ENCODE assay signal across 19 cellular contexts in genomic region chr11:15727125-15727524, GRCh38.
DNase-seq lines count a peak whose midpoint lies in the region; ATAC-seq and TF ChIP-seq lines count a peak whose summit lies in the region.
"Had no signal": no experiment of that assay in that cellular context is flagged by ENCODE, and none has a peak within 500 bp of the region (broad histone marks: within the 10 kb centered on the region; RNA-seq: fewer than 3 reads in every experiment).

No MANE protein-coding gene starts in this region.

- H3K9ac ChIP-seq in IMR-90 (ENCODE audit: low read depth, low read length), result no peak overlapping the region
- H3K9ac ChIP-seq in Karpas-422 (ENCODE audit: low read length), result no peak overlapping the region

- POLR2A ChIA-PET in IMR-90 (lab: Charles Lee; ENCODE audit: unreplicated experiment), result interaction anchor here (0.6 kb wide), 1 partner anchor 880 kb away, joined by 9 read pairs; no protein-coding TSS in a partner anchor
- POLR2A ChIA-PET in CD4-positive, alpha-beta memory T cell (lab: Charles Lee; ENCODE audit: partially characterized antibody), result no interaction called here

- BruUV-seq in IMR-90 (replicated peaks; lab: Mats Ljungman, UMichigan), result no TSS peak

- H2BK15ac ChIP-seq in IMR-90 (ENCODE audit: low read depth, low read length), result no peak overlapping the region; the same call in 2 of the 3 replicates

- H3K9me2 ChIP-seq in Karpas-422 (replicated peaks; ENCODE audit: insufficient read depth, low read length), result no peaks in the 10 kb centered on the region

- peaks cover 0 to 4% (median 0%) of the 10 kb centered on the region in 8 donors for H3K9me3 Mint-ChIP-seq in CD4-positive, alpha-beta memory T cell
- H3K9me3 Mint-ChIP-seq: CD8-positive, alpha-beta T cell; H9 had no signal

- no peak overlapping the region for H2AK5ac ChIP-seq in IMR-90 (ENCODE audit: low read depth, low read length)

- no peak overlapping the region for H3K23ac ChIP-seq in IMR-90 (ENCODE audit: low read depth, low read length)

- TF ChIP-seq CTCF in IMR-90 (conservative IDR thresholded peaks at IDR 0.05; ENCODE audit: low read depth, low read length) (no peak), GM13976 (IDR thresholded peaks at IDR 0.05; ENCODE audit: borderline replicate concordance, control extremely low read depth, extremely low read depth, insufficient read depth, missing control alignments) (no peak)

- intact Hi-C loops in IMR-90 (cut with micrococcal nuclease), result no loop called here
- intact Hi-C loops in sciatic nerve (cut with DNase I), result no loop called here
- intact Hi-C loops in CD4-positive, alpha-beta memory T cell (cut with micrococcal nuclease), result no loop called here

- peak overlapping the region; percentile 61 for H2BK20ac ChIP-seq in IMR-90 (ENCODE audit: low read depth, low read length)

- peak overlapping the region; percentile 13; the same call in 1 of the 2 replicates for H4K91ac ChIP-seq in IMR-90 (ENCODE audit: insufficient read depth, low read depth, low read length)

- dilution Hi-C loops in IMR-90 (cut with HindIII; ENCODE audit: low sequenced_read_pairs, unreplicated experiment), result no loop called here

- ATAC-seq in IMR-90 (ENCODE audit: low read depth) (no peak; the same call in 1 of the 2 replicates), left lobe of liver (peak; percentile 52), sciatic nerve (peak; percentile 90)
- ATAC-seq: A549; CD8-positive, alpha-beta T cell had no signal

- no peaks in the 10 kb centered on the region for H3K79me2 ChIP-seq in Karpas-422 (ENCODE audit: low read length)

- no peak overlapping the region; a peak in 1 of 4 replicates for H4K8ac ChIP-seq in IMR-90 (ENCODE audit: low read depth in 2 of 2, low read length in 2 of 2)

- peaks cover 9% of the 10 kb centered on the region for H3K4me1 ChIP-seq in IMR-90 (ENCODE audit: control insufficient read depth, insufficient read depth, low read length)
- H3K4me1 ChIP-seq in Karpas-422 (ENCODE audit: low read length), result no peaks in the 10 kb centered on the region
- no peaks in the 10 kb centered on the region for H3K4me1 ChIP-seq in CD4-positive, alpha-beta memory T cell (ENCODE audit: insufficient read depth, low read length)
- H3K4me1 ChIP-seq: A549, BE2C had no signal

- H3K4me3 ChIP-seq in IMR-90 (ENCODE audit: insufficient read depth, low read depth, low read length) (no peak overlapping the region), Karpas-422 (ENCODE audit: low read length) (no peak overlapping the region)
- no peak overlapping the region for H3K4me3 ChIP-seq in CD4-positive, alpha-beta memory T cell (ENCODE audit: low read length in 2 of 2)
- H3K4me3 ChIP-seq: A549 had no signal

- no CpG with 5 or more reads among the region's 1 CpG for WGBS in IMR-90 (ENCODE audit: extremely low coverage in 2 of 2, insufficient read length in 1 of 2), 2 experiments

- no peak overlapping the region for H3K56ac ChIP-seq in IMR-90 (ENCODE audit: extremely low read depth, insufficient read depth, low read length)

- H3K4me2 ChIP-seq in IMR-90 (ENCODE audit: low read depth, low read length) (no peak overlapping the region), Karpas-422 (ENCODE audit: low read depth, low read length, poor library complexity, severe bottlenecking) (no peak overlapping the region)
- H3K4me2 ChIP-seq: A549 had no signal

- no peak overlapping the region for H3K4me3 Mint-ChIP-seq in CD4-positive, alpha-beta memory T cell
- H3K4me3 Mint-ChIP-seq: CD8-positive, alpha-beta T cell; H9 had no signal

- no peak overlapping the region for H4K5ac ChIP-seq in IMR-90 (ENCODE audit: low read depth, low read length)

- in situ Hi-C loops in IMR-90 (cut with MboI; ENCODE audit: low sequenced_read_pairs) (no loop called here), GM13976 (cut with MboI; ENCODE audit: low sequenced_read_pairs, unreplicated experiment) (no loop called here)

- DNase-seq in IMR-90 (no peak), Karpas-422 (peak; percentile 19), left lobe of liver (ENCODE audit: low spot score) (no peak), sciatic nerve (ENCODE audit: low spot score) (no peak), GM13976 (ENCODE audit: low spot score) (no peak), foreskin melanocyte (no peak), SW 1271 (lab: John Stamatoyannopoulos, UW) (no peak)
- DNase-seq in CD4-positive, alpha-beta memory T cell, result no peak
- DNase-seq: BE2C; CD8-positive, alpha-beta T cell; COR-L47; DMS153; DMS79 treated with DMSO at 0.1 percent for 48 hours; EL; GOT3; H9 had no signal

- peak overlapping the region; percentile 12 for H3K4ac ChIP-seq in IMR-90 (ENCODE audit: low read depth, low read length)

- H2AK9ac ChIP-seq in IMR-90 (replicated peaks; ENCODE audit: low read depth, low read length, poor library complexity), result no peak overlapping the region

- 0 out of 2 replicates have a peak, but pooled peaks cover 2% of the 10 kb centered on the region for H3K27me3 ChIP-seq in IMR-90 (ENCODE audit: control insufficient read depth, insufficient read depth, low read length)
- H3K27me3 ChIP-seq in Karpas-422 (ENCODE audit: low read length), result no peaks in the 10 kb centered on the region
- no peaks in the 10 kb centered on the region for H3K27me3 ChIP-seq in CD4-positive, alpha-beta memory T cell (ENCODE audit: insufficient read depth, low read length)
- H3K27me3 ChIP-seq: BE2C had no signal

- 0 out of 2 replicates have a peak overlapping the region, but pooled peaks have one; percentile 13 for H3K14ac ChIP-seq in IMR-90 (replicated peaks; ENCODE audit: low read depth, low read length)

- no peaks in the 10 kb centered on the region for H3K9me3 ChIP-seq in IMR-90 (ENCODE audit: control insufficient read depth, insufficient read depth, low read length)
- H3K9me3 ChIP-seq in Karpas-422 (ENCODE audit: low read length), result no peaks in the 10 kb centered on the region
- no peaks in the 10 kb centered on the region for H3K9me3 ChIP-seq in CD4-positive, alpha-beta memory T cell (ENCODE audit: control insufficient read depth in 1 of 2, low read length in 2 of 2)
- H3K9me3 ChIP-seq: A549, BE2C had no signal

- H2AFZ ChIP-seq in IMR-90 (replicated peaks; ENCODE audit: low read length, poor library complexity), result no peak overlapping the region
- no peak overlapping the region for H2AFZ ChIP-seq in Karpas-422 (ENCODE audit: low read length)

- H3K36me3 ChIP-seq in IMR-90 (ENCODE audit: control insufficient read depth, insufficient read depth, low read length) (no peaks in the 10 kb centered on the region), Karpas-422 (ENCODE audit: insufficient read depth, low read length) (no peaks in the 10 kb centered on the region)
- H3K36me3 ChIP-seq in CD4-positive, alpha-beta memory T cell (ENCODE audit: insufficient read depth, low read length), result no peaks in the 10 kb centered on the region
- H3K36me3 ChIP-seq: BE2C had no signal

- H3K27me3 Mint-ChIP-seq in CD4-positive, alpha-beta memory T cell, result peaks cover 0 to 2% of the 10 kb centered on the region in 2 donors

- H4K20me1 ChIP-seq in IMR-90 (ENCODE audit: insufficient read depth, low read length) (no peaks in the 10 kb centered on the region), Karpas-422 (ENCODE audit: insufficient read depth, low read depth, low read length) (no peaks in the 10 kb centered on the region)

- no peak for TF ChIP-seq RAD21 in IMR-90 (IDR thresholded peaks at IDR 0.05; ENCODE audit: low read length)

- peaks cover 5% of the 10 kb centered on the region for H3K9me1 ChIP-seq in IMR-90 (ENCODE audit: insufficient read depth, low read length)

- H3K4me1 Mint-ChIP-seq in CD4-positive, alpha-beta memory T cell, result no peaks in the 10 kb centered on the region

- CTCF ChIA-PET in IMR-90 (lab: Yijun Ruan, JAX), result no interaction called here
- CTCF ChIA-PET in CD4-positive, alpha-beta memory T cell (lab: Charles Lee; ENCODE audit: partially characterized antibody), result interaction anchor here (0.7 kb wide), 1 partner anchor 8 kb away, joined by 3 read pairs; no protein-coding TSS in a partner anchor

- H3K27ac ChIP-seq in IMR-90 (ENCODE audit: insufficient read depth, low read length) (no peak overlapping the region), Karpas-422 (ENCODE audit: low read length) (no peak overlapping the region)
- H3K27ac ChIP-seq in CD4-positive, alpha-beta memory T cell (ENCODE audit: low read depth, low read length), result no peak overlapping the region
- H3K27ac ChIP-seq: A549, C4-2B, HL-60 had no signal

- H2BK120ac ChIP-seq in IMR-90 (ENCODE audit: low read depth, low read length), result peak overlapping the region; percentile 71

- 0 out of 2 replicates have a peak overlapping the region, but pooled peaks have one; percentile 34 for H3K18ac ChIP-seq in IMR-90 (ENCODE audit: low read depth, low read length)

- no peak overlapping the region for H3K27ac Mint-ChIP-seq in CD4-positive, alpha-beta memory T cell
- H3K27ac Mint-ChIP-seq: CD8-positive, alpha-beta T cell; H9 had no signal

- H2BK5ac ChIP-seq in IMR-90 (ENCODE audit: low read depth, low read length, poor library complexity, severe bottlenecking), result no peak overlapping the region

- TF ChIP-seq POLR2A in IMR-90 (IDR thresholded peaks at IDR 0.05; ENCODE audit: low read depth, low read length), result no peak

- no peaks in the 10 kb centered on the region for H3K79me1 ChIP-seq in IMR-90 (ENCODE audit: low read depth in 1 of 2, low read length in 2 of 2)

- no peaks in the 10 kb centered on the region for H3K36me3 Mint-ChIP-seq in CD4-positive, alpha-beta memory T cell
- H3K36me3 Mint-ChIP-seq: CD8-positive, alpha-beta T cell had no signal

TF ChIP-seq in IMR-90, 13 proteins besides CTCF, POLR2A, EP300 and RAD21 (continues in another document):
- TF ChIP-seq MAFK (IDR thresholded peaks at IDR 0.05; ENCODE audit: low read depth, low read length), result no peak
- no peak for TF ChIP-seq BHLHE40 (IDR thresholded peaks at IDR 0.05; ENCODE audit: low read depth, low read length)
- no peak for TF ChIP-seq RCOR1 (IDR thresholded peaks at IDR 0.05; ENCODE audit: insufficient replicate concordance, low read length)
- no peak for TF ChIP-seq NFE2L2 (IDR thresholded peaks at IDR 0.05; ENCODE audit: low read depth, low read length)
- TF ChIP-seq SMC3 (IDR thresholded peaks at IDR 0.05; ENCODE audit: low read depth, low read length), result no peak
- no peak for TF ChIP-seq ELK1 (IDR thresholded peaks at IDR 0.05; ENCODE audit: borderline replicate concordance, low read depth, low read length)
